ENCODE assay signal across 15 cellular contexts in genomic region chr13:98439136-98439828, GRCh38.
DNase-seq lines count a peak whose midpoint lies in the region; ATAC-seq and TF ChIP-seq lines count a peak whose summit lies in the region.
"Had no signal": no experiment of that assay in that cellular context is flagged by ENCODE, and none has a peak within 500 bp of the region (broad histone marks: within the 10 kb centered on the region; RNA-seq: fewer than 3 reads in every experiment).

No MANE protein-coding gene starts in this region.

- H3K27ac ChIP-seq in RWPE2 (ENCODE audit: poor library complexity, severe bottlenecking), result no peak overlapping the region
- no peak overlapping the region for H3K27ac ChIP-seq in lower lobe of right lung
- H3K27ac ChIP-seq: BLaER1 treated with 17β-estradiol and CSF1 and Interleukin-3, amounts not matched to agents 10 nM and 100 nM; GM23248; HL-60 had no signal

- TF ChIP-seq CTCF in GM13976 (IDR thresholded peaks at IDR 0.05; ENCODE audit: borderline replicate concordance, control extremely low read depth, extremely low read depth, insufficient read depth, missing control alignments) (no peak), RWPE2 (IDR thresholded peaks at IDR 0.05; ENCODE audit: poor library complexity, severe bottlenecking) (no peak), lower lobe of right lung (IDR thresholded peaks at IDR 0.05) (no peak), type B pancreatic cell (conservative IDR thresholded peaks at IDR 0.05) (no peak)

- ATAC-seq in RWPE2 (ENCODE audit: low read depth), result no peak
- no peak for ATAC-seq in lower lobe of right lung
- ATAC-seq in GM19351 (IDR thresholded peaks at IDR 0.05; ENCODE audit: unreplicated experiment), result no peak
- ATAC-seq: HCT116 had no signal

- in situ Hi-C loops in GM13976 (cut with MboI; ENCODE audit: low sequenced_read_pairs, unreplicated experiment), result no loop called here

- no peaks in the 10 kb centered on the region for H3K9me3 Mint-ChIP-seq in type B pancreatic cell
- H3K9me3 Mint-ChIP-seq: CD4-positive, CD25-positive, alpha-beta regulatory T cell had no signal

- peaks cover 9% of the 10 kb centered on the region for H3K4me1 Mint-ChIP-seq in type B pancreatic cell (ENCODE audit: unreplicated experiment)

- no peak overlapping the region for H3K4me3 Mint-ChIP-seq in type B pancreatic cell
- H3K4me3 Mint-ChIP-seq: CD4-positive, CD25-positive, alpha-beta regulatory T cell had no signal

- intact Hi-C loops in lower lobe of right lung (cut with DNase I), result no loop called here

- DNase-seq in GM13976 (ENCODE audit: low spot score), result peak; percentile 26
- peak; percentile 34 for DNase-seq in RWPE2 (ENCODE audit: low spot score)
- peak; percentile 28 for DNase-seq in lower lobe of right lung
- no peak for DNase-seq in type B pancreatic cell (ENCODE audit: extremely low spot score, unreplicated experiment)
- no peak for DNase-seq in GDM1 (lab: John Stamatoyannopoulos, UW)
- no peak for DNase-seq in hepatic stellate cell (ENCODE audit: low spot score)
- DNase-seq: ACHN; Calu3; CD4-positive, CD25-positive, alpha-beta regulatory T cell; DMS 273 treated with DMSO at 0.1 percent for 48 hours; GM23248 had no signal

- H3K4me3 ChIP-seq in RWPE2 (ENCODE audit: severe bottlenecking) (no peak overlapping the region), lower lobe of right lung (no peak overlapping the region)
- H3K4me3 ChIP-seq: BLaER1 treated with 17β-estradiol and CSF1 and Interleukin-3, amounts not matched to agents 10 nM and 100 nM; GM23248 had no signal

- H3K36me3 Mint-ChIP-seq in type B pancreatic cell, result peaks cover 17% of the 10 kb centered on the region
- H3K36me3 Mint-ChIP-seq: CD4-positive, CD25-positive, alpha-beta regulatory T cell had no signal

- H3K9me3 ChIP-seq in RWPE2 (ENCODE audit: severe bottlenecking) (no peaks in the 10 kb centered on the region), lower lobe of right lung (no peaks in the 10 kb centered on the region)
- H3K9me3 ChIP-seq: BLaER1 treated with 17β-estradiol and CSF1 and Interleukin-3, amounts not matched to agents 10 nM and 100 nM had no signal

- peak overlapping the region; percentile 58 for H3K27ac Mint-ChIP-seq in type B pancreatic cell
- H3K27ac Mint-ChIP-seq: CD4-positive, CD25-positive, alpha-beta regulatory T cell had no signal

- H3K27me3 Mint-ChIP-seq in type B pancreatic cell, result no peaks in the 10 kb centered on the region

- no peaks in the 10 kb centered on the region for H3K36me3 ChIP-seq in RWPE2 (ENCODE audit: low read depth)
- peaks cover 64% of the 10 kb centered on the region for H3K36me3 ChIP-seq in lower lobe of right lung

- H3K27me3 ChIP-seq in RWPE2 (ENCODE audit: insufficient read depth, poor library complexity, severe bottlenecking), result no peaks in the 10 kb centered on the region
- H3K27me3 ChIP-seq in lower lobe of right lung (ENCODE audit: low read depth), result no peaks in the 10 kb centered on the region
- H3K27me3 ChIP-seq: BLaER1 treated with 17β-estradiol and CSF1 and Interleukin-3, amounts not matched to agents 10 nM and 100 nM had no signal

- H3K4me1 ChIP-seq in RWPE2 (ENCODE audit: insufficient read depth, poor library complexity, severe bottlenecking) (peaks cover 6% of the 10 kb centered on the region), lower lobe of right lung (no peaks in the 10 kb centered on the region)

Comparison
In these comparisons a context has a peak if more than half of its experiments do, and no peak if none do; other contexts are left out.
1. DNase-seq: peak in GM13976 (single experiment), RWPE2 (single experiment) and lower lobe of right lung (single experiment); none in type B pancreatic cell (single experiment), GDM1 (single experiment) and hepatic stellate cell (single experiment).